ENCODE assay signal across 28 cellular contexts in the genomic region with DNA sequence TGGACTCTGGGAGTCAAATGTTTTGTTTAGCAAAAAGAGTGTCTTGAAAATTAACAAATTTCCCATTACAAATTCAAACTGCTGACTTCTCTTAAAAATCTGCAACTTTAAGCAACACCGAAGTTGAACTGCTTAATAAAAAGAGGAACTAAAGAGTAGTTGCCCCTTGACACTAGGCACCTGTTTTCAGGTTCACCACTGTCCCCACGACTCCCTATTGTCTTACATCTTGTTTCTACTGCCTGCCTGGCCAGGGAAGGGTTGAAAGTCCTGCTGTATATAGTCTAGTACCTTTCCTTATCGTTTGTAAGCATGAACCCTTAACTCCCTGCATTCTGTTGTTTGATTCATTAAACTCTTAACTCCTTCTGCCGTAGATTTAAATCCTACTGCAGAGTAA.
DNase-seq lines count a peak whose midpoint lies in the region; ATAC-seq, FAIRE-seq and TF ChIP-seq lines count a peak whose summit lies in the region.
"Had no signal": no experiment of that assay in that cellular context is flagged by ENCODE, and none has a peak within 500 bp of the region (broad histone marks: within the 10 kb centered on the region; RNA-seq: fewer than 3 reads in every experiment).

No MANE protein-coding gene starts in this region.

- TF ChIP-seq POLR2A in IMR-90 (IDR thresholded peaks at IDR 0.05; ENCODE audit: low read depth, low read length) (no peak), NB4 (IDR thresholded peaks at IDR 0.05; ENCODE audit: extremely low read depth, insufficient read length) (no peak), GM12878 (IDR thresholded peaks at IDR 0.05; ENCODE audit: low read depth, low read length) (no peak)

- H3K27ac Mint-ChIP-seq in CD8-positive, alpha-beta T cell = no peak overlapping the region
- H3K27ac Mint-ChIP-seq: T-helper 17 cell had no signal

- peak overlapping the region; percentile 82 for H2BK120ac ChIP-seq in IMR-90 (ENCODE audit: low read depth, low read length)

- POLR2A ChIA-PET in IMR-90 (lab: Charles Lee; ENCODE audit: unreplicated experiment) = no interaction called here
- POLR2A ChIA-PET in GM12878 (lab: Charles Lee) = no interaction called here
- POLR2A ChIA-PET in CD8-positive, alpha-beta T cell (lab: Charles Lee) = no interaction called here

- in situ Hi-C loops in IMR-90 (cut with MboI; ENCODE audit: low sequenced_read_pairs) (loop anchor here (10.0 to 25.0 kb wide), 3 partner anchors 167 to 720 kb away; no protein-coding TSS in a partner anchor), GM12878 (cut with MboI) (loop anchor here (10.0 kb wide), 1 partner anchor 733 kb away; no protein-coding TSS in a partner anchor)

- H3K4me1 ChIP-seq in IMR-90 (ENCODE audit: control insufficient read depth, insufficient read depth, low read length) = peaks cover 8% of the 10 kb centered on the region; the same call in 1 of the 2 replicates
- H3K4me1 ChIP-seq in GM12878 (ENCODE audit: control insufficient read depth, insufficient read depth, low read length) = no peaks in the 10 kb centered on the region
- no peaks in the 10 kb centered on the region for H3K4me1 ChIP-seq in foreskin keratinocyte
- H3K4me1 ChIP-seq in CD8-positive, alpha-beta T cell (ENCODE audit: insufficient read depth, low read length) = no peaks in the 10 kb centered on the region
- H3K4me1 ChIP-seq: BLaER1, Peyer's patch had no signal

- no peak overlapping the region for H2AK9ac ChIP-seq in IMR-90 (replicated peaks; ENCODE audit: low read depth, low read length, poor library complexity)

- peak; percentile 46 for FAIRE-seq in D721Med (lab: Jason Lieb, UNC)
- FAIRE-seq in GM12878 (lab: Jason Lieb, UNC) = peak; percentile 7
- FAIRE-seq: G401.6, GM12892, HTR-8/SVneo had no signal

- no TSS peak for BruUV-seq in IMR-90 (replicated peaks; lab: Mats Ljungman, UMichigan)
- no TSS peak for BruUV-seq in GM12878 (replicated peaks; lab: Mats Ljungman, UMichigan)

- peak overlapping the region; percentile 70; the same call in 1 of the 2 replicates for H2BK20ac ChIP-seq in IMR-90 (ENCODE audit: low read depth, low read length)

- H3K14ac ChIP-seq in IMR-90 (replicated peaks; ENCODE audit: low read depth, low read length) = no peak overlapping the region; the same call in 1 of the 2 replicates

- dilution Hi-C loops in IMR-90 (cut with HindIII; ENCODE audit: low sequenced_read_pairs, unreplicated experiment) = no loop called here

- no peak overlapping the region for H3K4me3 Mint-ChIP-seq in CD8-positive, alpha-beta T cell
- H3K4me3 Mint-ChIP-seq: CD4-positive, CD25-positive, alpha-beta regulatory T cell; T-helper 17 cell had no signal

- no peaks in the 10 kb centered on the region for H3K9me3 Mint-ChIP-seq in CD8-positive, alpha-beta T cell
- H3K9me3 Mint-ChIP-seq: CD4-positive, CD25-positive, alpha-beta regulatory T cell had no signal

- 0 out of 2 replicates have a peak overlapping the region, but pooled peaks have one; percentile 29 for H3K23ac ChIP-seq in IMR-90 (ENCODE audit: low read depth, low read length)

- TF ChIP-seq RAD21 in IMR-90 (IDR thresholded peaks at IDR 0.05; ENCODE audit: low read length) (no peak), GM12878 (IDR thresholded peaks at IDR 0.05; ENCODE audit: insufficient read depth, low read depth, low read length) (no peak)

- H4K91ac ChIP-seq in IMR-90 (ENCODE audit: insufficient read depth, low read depth, low read length) = peak overlapping the region; percentile 12; the same call in 1 of the 2 replicates

- TF ChIP-seq EP300 in GM12878 (IDR thresholded peaks at IDR 0.05; ENCODE audit: borderline replicate concordance in 1 of 2, control insufficient read depth in 1 of 2, low read depth in 2 of 2, low read length in 2 of 2) = no peak

- H3K27me3 Mint-ChIP-seq in CD8-positive, alpha-beta T cell (ENCODE audit: low read depth) = no peaks in the 10 kb centered on the region
- H3K27me3 Mint-ChIP-seq: CD4-positive, CD25-positive, alpha-beta regulatory T cell; T-helper 17 cell had no signal

- peaks cover 0 to 9% of the 10 kb centered on the region in 2 experiments; a peak in 2 of 4 replicates for H3K79me1 ChIP-seq in IMR-90 (ENCODE audit: low read depth in 1 of 2, low read length in 2 of 2)

- peak overlapping the region; percentile 18; the same call in 1 of the 2 replicates for H2AK5ac ChIP-seq in IMR-90 (ENCODE audit: low read depth, low read length)

- intact Hi-C loops in IMR-90 (cut with micrococcal nuclease) (loop anchor here (10.0 kb wide), 1 partner anchor 263 kb away; no protein-coding TSS in a partner anchor), GM12878 (cut with micrococcal nuclease; ENCODE audit: unreplicated experiment) (loop anchor here (10.0 kb wide), 1 partner anchor 243 kb away; no protein-coding TSS in a partner anchor)
- intact Hi-C loops in CD8-positive, alpha-beta T cell (cut with DNase I, micrococcal nuclease) = loop anchor here in 1 of 2 experiments (10.0 kb wide), 1 partner anchor 273 kb away; no protein-coding TSS in a partner anchor

- peaks cover 2% of the 10 kb centered on the region for H3K4me1 Mint-ChIP-seq in CD8-positive, alpha-beta T cell (ENCODE audit: low read depth)

- no CpG with 5 or more reads among the region's 4 CpGs for WGBS in IMR-90 (ENCODE audit: extremely low coverage in 2 of 2, insufficient read length in 1 of 2), 2 experiments
- WGBS in GM12878 (ENCODE audit: insufficient coverage, insufficient replicate concordance, low lambda C conversion rate, missing lambda C conversion rate) = 63% methylated on average over 4 of the region's 4 CpGs

- H3K79me2 ChIP-seq in GM12878 (ENCODE audit: control insufficient read depth, insufficient read depth, low read length) = no peaks in the 10 kb centered on the region

- H3K4me3 ChIP-seq in IMR-90 (ENCODE audit: insufficient read depth, low read depth, low read length) = no peak overlapping the region
- H3K4me3 ChIP-seq in NB4 (ENCODE audit: low read depth, low read length) = no peak overlapping the region
- no peak overlapping the region for H3K4me3 ChIP-seq in GM12878
- no peak overlapping the region for H3K4me3 ChIP-seq in CD8-positive, alpha-beta T cell (ENCODE audit: low read depth, low read length)
- H3K4me3 ChIP-seq: BLaER1, Peyer's patch had no signal

- peak overlapping the region; percentile 30 for H3K4ac ChIP-seq in IMR-90 (ENCODE audit: low read depth, low read length)

- H3K9ac ChIP-seq in IMR-90 (ENCODE audit: low read depth, low read length) (no peak overlapping the region), GM12878 (ENCODE audit: control insufficient read depth, insufficient read depth, low read length) (no peak overlapping the region)
- H3K9ac ChIP-seq: BLaER1, KMS-11, SK-N-SH had no signal

- H4K20me1 ChIP-seq in IMR-90 (ENCODE audit: insufficient read depth, low read length) (no peaks in the 10 kb centered on the region), GM12878 (ENCODE audit: control insufficient read depth, insufficient read depth) (no peaks in the 10 kb centered on the region)
- H4K20me1 ChIP-seq: BLaER1 had no signal

- peaks cover 3% of the 10 kb centered on the region for H3K36me3 Mint-ChIP-seq in CD8-positive, alpha-beta T cell

- H3K18ac ChIP-seq in IMR-90 (ENCODE audit: low read depth, low read length) = peak overlapping the region; percentile 6; the same call in 1 of the 2 replicates

- H3K56ac ChIP-seq in IMR-90 (ENCODE audit: extremely low read depth, insufficient read depth, low read length) = no peak overlapping the region

- no peak overlapping the region for H2BK5ac ChIP-seq in IMR-90 (ENCODE audit: low read depth, low read length, poor library complexity, severe bottlenecking)

- DNase-seq in D721Med (ENCODE audit: insufficient read length, low spot score) = no peak
- no peak for DNase-seq in IMR-90
- peak; percentile 16 for DNase-seq in NB4 (ENCODE audit: low read depth)
- DNase-seq in GM12878 (ENCODE audit: low read depth, low spot score) = no peak
- DNase-seq in NCI-H526 (lab: John Stamatoyannopoulos, UW) = no peak
- DNase-seq in stimulated activated CD4-positive, alpha-beta T cell treated with anti-CD3 and anti-CD28 coated beads, Interleukin-2, amount 100 ng/mL, for 48 hours = no peak
- no peak for DNase-seq in foreskin keratinocyte
- DNase-seq in CD8-positive, alpha-beta T cell = no peak
- DNase-seq: CD4-positive, CD25-positive, alpha-beta regulatory T cell; H7; NCI-H1092 treated with DMSO at 0.1 percent for 48 hours; NCI-H1436; NCI-H187 treated with DMSO at 0.1 percent for 48 hours; NCI-H2107; NCI-H524; NCI-H774; NK-92 treated with Interleukin-12 subunit alpha and Interleukin-12 subunit beta, amount 100 ng/mL, for 24 hours; OCI-M1; Peyer's patch; SIG-M5; SK-N-SH; T-helper 17 cell; T1000 had no signal

- H4K8ac ChIP-seq in IMR-90 (ENCODE audit: low read depth in 2 of 2, low read length in 2 of 2) = no peak overlapping the region

- H3K4me2 ChIP-seq in IMR-90 (ENCODE audit: low read depth, low read length) (no peak overlapping the region), GM12878 (ENCODE audit: control insufficient read depth, insufficient read depth) (no peak overlapping the region)
- H3K4me2 ChIP-seq: BLaER1, KMS-11, SK-N-SH had no signal

- CTCF ChIA-PET in IMR-90 (lab: Yijun Ruan, JAX) (no interaction called here), GM12878 (lab: Yijun Ruan, JAX) (no interaction called here)
- CTCF ChIA-PET in CD8-positive, alpha-beta T cell (lab: Charles Lee) = no interaction called here

- RAD21 ChIA-PET in GM12878 (lab: Charles Lee; ENCODE audit: unreplicated experiment) = no interaction called here

- H3K27me3 ChIP-seq in IMR-90 (ENCODE audit: control insufficient read depth, insufficient read depth, low read length) = no peaks in the 10 kb centered on the region
- H3K27me3 ChIP-seq in GM12878 (replicated peaks in 1 of 2; ENCODE audit: control insufficient read depth in 2 of 2, insufficient read depth in 2 of 2, low read length in 1 of 2) = no peaks in the 10 kb centered on the region
- no peaks in the 10 kb centered on the region for H3K27me3 ChIP-seq in foreskin keratinocyte
- no peaks in the 10 kb centered on the region for H3K27me3 ChIP-seq in CD8-positive, alpha-beta T cell (ENCODE audit: insufficient read depth, low read length)
- H3K27me3 ChIP-seq: BLaER1, Peyer's patch had no signal

- H3K9me3 ChIP-seq in IMR-90 (ENCODE audit: control insufficient read depth, insufficient read depth, low read length) (no peaks in the 10 kb centered on the region), GM12878 (replicated peaks; ENCODE audit: control insufficient read depth, insufficient read depth, low read length) (no peaks in the 10 kb centered on the region)
- H3K9me3 ChIP-seq in CD8-positive, alpha-beta T cell (ENCODE audit: low read length) = no peaks in the 10 kb centered on the region
- H3K9me3 ChIP-seq: BLaER1, Peyer's patch, SK-N-SH had no signal

- H2AFZ ChIP-seq in IMR-90 (replicated peaks; ENCODE audit: low read length, poor library complexity) (no peak overlapping the region), GM12878 (ENCODE audit: control insufficient read depth, low read depth, low read length) (no peak overlapping the region)

- H3K36me3 ChIP-seq in IMR-90 (ENCODE audit: control insufficient read depth, insufficient read depth, low read length) (no peaks in the 10 kb centered on the region), GM12878 (ENCODE audit: control insufficient read depth in 2 of 2, insufficient read depth in 2 of 2, low read length in 1 of 2) (no peaks in the 10 kb centered on the region)
- H3K36me3 ChIP-seq in CD8-positive, alpha-beta T cell (ENCODE audit: insufficient read depth, low read length) = no peaks in the 10 kb centered on the region
- H3K36me3 ChIP-seq: BLaER1, Peyer's patch had no signal

- 0 out of 2 replicates have a peak, but pooled peaks cover 2% of the 10 kb centered on the region for H3K9me1 ChIP-seq in IMR-90 (ENCODE audit: insufficient read depth, low read length)

- no peak overlapping the region for H4K5ac ChIP-seq in IMR-90 (ENCODE audit: low read depth, low read length)

- H2BK15ac ChIP-seq in IMR-90 (ENCODE audit: low read depth, low read length) = peak overlapping the region; percentile 84; the same call in 2 of the 3 replicates

- H3K27ac ChIP-seq in IMR-90 (ENCODE audit: insufficient read depth, low read length) = no peak overlapping the region
- no peak overlapping the region for H3K27ac ChIP-seq in GM12878 (ENCODE audit: control insufficient read depth, insufficient read depth)
- no peak overlapping the region for H3K27ac ChIP-seq in foreskin keratinocyte
- H3K27ac ChIP-seq in CD8-positive, alpha-beta T cell (ENCODE audit: low read depth, low read length) = no peak overlapping the region
- H3K27ac ChIP-seq: BLaER1, KMS-11, Peyer's patch had no signal

- no peak for TF ChIP-seq CTCF in D721Med (IDR thresholded peaks at IDR 0.05; ENCODE audit: insufficient read depth, missing control alignments)
- no peak for TF ChIP-seq CTCF in IMR-90 (conservative IDR thresholded peaks at IDR 0.05; ENCODE audit: low read depth, low read length)
- no peak for TF ChIP-seq CTCF in NB4 (IDR thresholded peaks at IDR 0.05; ENCODE audit: low read depth, low read length)
- no peak for TF ChIP-seq CTCF in GM12878 (IDR thresholded peaks at IDR 0.05 in 2 of 3, conservative IDR thresholded peaks at IDR 0.05 in 1 of 3; ENCODE audit: control insufficient read depth in 2 of 3, extremely low read depth in 1 of 3, insufficient read depth in 1 of 3, low read depth in 3 of 3, low read length in 3 of 3)
- TF ChIP-seq CTCF in foreskin keratinocyte (conservative IDR thresholded peaks at IDR 0.05) = no peak
- TF ChIP-seq CTCF in CD8-positive, alpha-beta T cell (IDR thresholded peaks at IDR 0.05) = no peak

- SMC1A ChIA-PET in GM12878 (lab: Charles Lee; ENCODE audit: uncharacterized antibody, unreplicated experiment) = no interaction called here

- ATAC-seq in IMR-90 (ENCODE audit: low read depth) (no peak), GM12878 (peak; percentile 45; the same call in 2 of the 3 replicates), foreskin keratinocyte (no peak)
- ATAC-seq in CD8-positive, alpha-beta T cell = no peak
- ATAC-seq: T-helper 17 cell had no signal
